12 cellular contexts compared by ENCODE assay signal in genomic region chr12:96502949-96503532, GRCh38. TPM values are rescaled to one million over a fixed set of nuclear protein-coding genes. Genes with fewer than 3 reads are reported as not detected.
DNase-seq lines count a peak whose midpoint lies in the region; ATAC-seq, FAIRE-seq and TF ChIP-seq lines count a peak whose summit lies in the region.
"Had no signal": no experiment of that assay in that cellular context is flagged by ENCODE, and none has a peak within 500 bp of the region (broad histone marks: within the 10 kb centered on the region; RNA-seq: fewer than 3 reads in every experiment).

No MANE protein-coding gene starts in this region.

- no peak for DNase-seq in CD4-positive, alpha-beta T cell
- DNase-seq in GM12865 (ENCODE audit: low read depth) (no peak), BE2C (no peak), SW 1271 (lab: John Stamatoyannopoulos, UW) (no peak), pancreas (no peak)
- DNase-seq in naive thymus-derived CD4-positive, alpha-beta T cell = no peak
- DNase-seq: activated B cell treated with CpG ODN at 0.5 μM for 24 hours, COR-L47, NCI-H187 treated with DMSO at 0.1 percent for 48 hours, nephron progenitor cell had no signal

- POLR2A ChIA-PET in CD4-positive, alpha-beta T cell (lab: Charles Lee) = no interaction called here
- POLR2A ChIA-PET in naive thymus-derived CD4-positive, alpha-beta T cell (lab: Charles Lee) = interaction anchor here (0.8 to 2.0 kb wide), 3 partner anchors 14 to 103 kb away, joined by 3 to 7 read pairs (median 3); partner anchors contain the start of gene CDK17

- CTCF ChIA-PET in CD4-positive, alpha-beta T cell (lab: Charles Lee) = interaction anchor here (1.0 to 4.5 kb wide), 4 partner anchors 14 to 288 kb away, joined by 3 to 22 read pairs (median 12); partner anchors contain the start of genes CDK17 and CFAP54
- CTCF ChIA-PET in naive thymus-derived CD4-positive, alpha-beta T cell (lab: Charles Lee) = interaction anchor here (0.6 to 3.4 kb wide), 4 partner anchors 13 to 102 kb away, joined by 3 to 21 read pairs (median 3); no protein-coding TSS in a partner anchor

- intact Hi-C loops in CD4-positive, alpha-beta T cell (cut with DNase I, micrococcal nuclease) = loop anchor here in 1 of 2 experiments (5.0 kb wide), 1 partner anchor 101 kb away; the partner anchor contains the start of gene CDK17
- intact Hi-C loops in naive thymus-derived CD4-positive, alpha-beta T cell (cut with micrococcal nuclease) = loop anchor here (5.0 to 10.0 kb wide), 4 partner anchors 101 to 1518 kb away; partner anchors contain the start of genes AMDHD1 (in 1 of the 2), CCDC38 (in 1 of the 2) and CDK17 (in 1 of the 2)
- intact Hi-C loops in pancreas (cut with DNase I) = no loop called here

- H3K27me3 ChIP-seq in CD4-positive, alpha-beta T cell (ENCODE audit: control insufficient read depth, insufficient read depth, low read length) = no peaks in the 10 kb centered on the region
- no peaks in the 10 kb centered on the region for H3K27me3 ChIP-seq in naive thymus-derived CD4-positive, alpha-beta T cell (ENCODE audit: control insufficient read depth in 2 of 2, insufficient read depth in 2 of 2, low read length in 2 of 2)
- H3K27me3 ChIP-seq in BE2C (no peaks in the 10 kb centered on the region), pancreas (no peaks in the 10 kb centered on the region)
- H3K27me3 ChIP-seq: cardiac muscle cell had no signal

- no peaks in the 10 kb centered on the region for H3K36me3 Mint-ChIP-seq in CD4-positive, alpha-beta T cell (ENCODE audit: low read depth)
- H3K36me3 Mint-ChIP-seq in activated T-helper 17 cell treated with anti-CD3 and anti-CD28 coated beads, Interleukin-2, amount 50 U/mL, for 72 hours (ENCODE audit: low read depth) = no peaks in the 10 kb centered on the region
- peaks cover 0 to 13% (median 0%) of the 10 kb centered on the region in 5 donors for H3K36me3 Mint-ChIP-seq in naive thymus-derived CD4-positive, alpha-beta T cell

- 78 to 80% methylated on average over 6 of the region's 6 CpGs for whole genome bisulfite sequencing in pancreas, 2 donors

- no peak overlapping the region for H3K4me3 Mint-ChIP-seq in CD4-positive, alpha-beta T cell
- peak overlapping the region; percentile 71 for H3K4me3 Mint-ChIP-seq in activated T-helper 17 cell treated with anti-CD3 and anti-CD28 coated beads, Interleukin-2, amount 50 U/mL, for 72 hours
- peak overlapping the region in 1 of 10 donors; percentile 70 for H3K4me3 Mint-ChIP-seq in naive thymus-derived CD4-positive, alpha-beta T cell
- H3K4me3 Mint-ChIP-seq: activated B cell treated with CpG ODN at 0.5 μM for 24 hours, nephron progenitor cell had no signal

- no peak for ATAC-seq in CD4-positive, alpha-beta T cell (ENCODE audit: poor library complexity)
- ATAC-seq in activated T-helper 17 cell treated with anti-CD3 and anti-CD28 coated beads, Interleukin-2, amount 50 U/mL, for 72 hours (replicated peaks) = no peak
- ATAC-seq in naive thymus-derived CD4-positive, alpha-beta T cell = no peak
- ATAC-seq in pancreas = no peak

- peak overlapping the region; percentile 85 for H3K27ac Mint-ChIP-seq in CD4-positive, alpha-beta T cell
- H3K27ac Mint-ChIP-seq in activated T-helper 17 cell treated with anti-CD3 and anti-CD28 coated beads, Interleukin-2, amount 50 U/mL, for 72 hours = peak overlapping the region; percentile 89
- H3K27ac Mint-ChIP-seq in naive thymus-derived CD4-positive, alpha-beta T cell = peak overlapping the region in 7 of 9 donors; percentile 28 to 89 (median 76)
- H3K27ac Mint-ChIP-seq: nephron progenitor cell had no signal

- H3K27ac ChIP-seq in CD4-positive, alpha-beta T cell (ENCODE audit: low read depth, low read length) = no peak overlapping the region
- no peak overlapping the region for H3K27ac ChIP-seq in naive thymus-derived CD4-positive, alpha-beta T cell (ENCODE audit: low read depth, low read length)
- no peak overlapping the region for H3K27ac ChIP-seq in pancreas
- H3K27ac ChIP-seq: cardiac muscle cell had no signal

- no peaks in the 10 kb centered on the region for H3K36me3 ChIP-seq in naive thymus-derived CD4-positive, alpha-beta T cell (ENCODE audit: control insufficient read depth in 2 of 3, insufficient read depth in 3 of 3, low read length in 3 of 3)
- no peaks in the 10 kb centered on the region for H3K36me3 ChIP-seq in BE2C
- no peaks in the 10 kb centered on the region for H3K36me3 ChIP-seq in pancreas
- H3K36me3 ChIP-seq: cardiac muscle cell had no signal

- H3K27me3 Mint-ChIP-seq in CD4-positive, alpha-beta T cell = no peaks in the 10 kb centered on the region
- H3K27me3 Mint-ChIP-seq in activated T-helper 17 cell treated with anti-CD3 and anti-CD28 coated beads, Interleukin-2, amount 50 U/mL, for 72 hours = no peaks in the 10 kb centered on the region
- no peaks in the 10 kb centered on the region for H3K27me3 Mint-ChIP-seq in naive thymus-derived CD4-positive, alpha-beta T cell
- H3K27me3 Mint-ChIP-seq: activated B cell treated with CpG ODN at 0.5 μM for 24 hours had no signal

- peaks cover 42% of the 10 kb centered on the region for H3K4me1 Mint-ChIP-seq in CD4-positive, alpha-beta T cell (ENCODE audit: low read depth)
- H3K4me1 Mint-ChIP-seq in activated T-helper 17 cell treated with anti-CD3 and anti-CD28 coated beads, Interleukin-2, amount 50 U/mL, for 72 hours = peaks cover 23% of the 10 kb centered on the region
- peaks cover 24 to 47% (median 35%) of the 10 kb centered on the region in 7 donors for H3K4me1 Mint-ChIP-seq in naive thymus-derived CD4-positive, alpha-beta T cell
- H3K4me1 Mint-ChIP-seq: nephron progenitor cell had no signal

- H3K9me3 ChIP-seq in CD4-positive, alpha-beta T cell (ENCODE audit: control insufficient read depth, low read length) = no peaks in the 10 kb centered on the region
- no peaks in the 10 kb centered on the region for H3K9me3 ChIP-seq in naive thymus-derived CD4-positive, alpha-beta T cell (ENCODE audit: control insufficient read depth in 2 of 3, low read length in 3 of 3)
- no peaks in the 10 kb centered on the region for H3K9me3 ChIP-seq in BE2C
- H3K9me3 ChIP-seq in pancreas = no peaks in the 10 kb centered on the region

- peaks cover 22 to 32% of the 10 kb centered on the region in 2 donors for H3K4me1 ChIP-seq in naive thymus-derived CD4-positive, alpha-beta T cell (ENCODE audit: control insufficient read depth in 2 of 2, insufficient read depth in 2 of 2, low read length in 2 of 2)
- H3K4me1 ChIP-seq in BE2C (no peaks in the 10 kb centered on the region; the same call in 1 of the 2 replicates), pancreas (peaks cover 0 to 6% (median 0%) of the 10 kb centered on the region in 3 donors)

- H3K4me3 ChIP-seq in GM12865 (ENCODE audit: low read depth, low read length) = peak overlapping the region; percentile 42
- H3K4me3 ChIP-seq in naive thymus-derived CD4-positive, alpha-beta T cell (ENCODE audit: low read length) = no peak overlapping the region
- no peak overlapping the region for H3K4me3 ChIP-seq in BE2C (ENCODE audit: low read depth, low read length)
- H3K4me3 ChIP-seq in pancreas = no peak overlapping the region
- H3K4me3 ChIP-seq: cardiac muscle cell had no signal

- FAIRE-seq in pancreas (lab: Jason Lieb, UNC) = no peak

- no peaks in the 10 kb centered on the region for H3K9me3 Mint-ChIP-seq in CD4-positive, alpha-beta T cell
- H3K9me3 Mint-ChIP-seq in activated T-helper 17 cell treated with anti-CD3 and anti-CD28 coated beads, Interleukin-2, amount 50 U/mL, for 72 hours = no peaks in the 10 kb centered on the region
- peaks cover 0 to 7% (median 0%) of the 10 kb centered on the region in 11 donors for H3K9me3 Mint-ChIP-seq in naive thymus-derived CD4-positive, alpha-beta T cell
- H3K9me3 Mint-ChIP-seq: activated B cell treated with CpG ODN at 0.5 μM for 24 hours, nephron progenitor cell had no signal

- no peak for TF ChIP-seq CTCF in CD4-positive, alpha-beta T cell (IDR thresholded peaks at IDR 0.05)
- TF ChIP-seq CTCF in GM12865 (IDR thresholded peaks at IDR 0.05; ENCODE audit: insufficient read depth, low read depth, low read length, missing control alignments) (no peak), BE2C (IDR thresholded peaks at IDR 0.05; ENCODE audit: low read depth, low read length) (no peak), pancreas (IDR thresholded peaks at IDR 0.05) (no peak)

RNA-seq across cellular contexts. Expression of gene CFAP54, which starts 13.7 kb away (rescaled TPM):
- under 1 TPM; 0.20 to 0.22 TPM for total RNA-seq in CD4-positive, alpha-beta T cell
- under 1 TPM; 0.61 to 0.87 TPM for total RNA-seq in activated T-helper 17 cell treated with anti-CD3 and anti-CD28 coated beads, Interleukin-2, amount 50 U/mL, for 72 hours
- total RNA-seq in naive thymus-derived CD4-positive, alpha-beta T cell = under 1 TPM; 0.22 to 0.93 (median 0.30) TPM
- polyA plus RNA-seq in naive thymus-derived CD4-positive, alpha-beta T cell = under 1 TPM in 1 of 2 donors, not detected in 1; 0.07 TPM
- polyA plus RNA-seq in BE2C (2012; ENCODE audit: insufficient read depth, insufficient read length, low read depth) = not detected
- total RNA-seq in pancreas = under 1 TPM; 0.03 to 0.21 (median 0.14) TPM
- under 1 TPM; 0.02 to 0.04 TPM for polyA plus RNA-seq in pancreas

Comparison
In these comparisons a context has a peak if more than half of its experiments do, and no peak if none do; other contexts are left out.
1. intact Hi-C loops: an anchor here in naive thymus-derived CD4-positive, alpha-beta T cell (5.0 to 10.0 kb wide); none called in pancreas.